Comparison of ENCODE assay signal across 8 cellular contexts in the genomic region with DNA sequence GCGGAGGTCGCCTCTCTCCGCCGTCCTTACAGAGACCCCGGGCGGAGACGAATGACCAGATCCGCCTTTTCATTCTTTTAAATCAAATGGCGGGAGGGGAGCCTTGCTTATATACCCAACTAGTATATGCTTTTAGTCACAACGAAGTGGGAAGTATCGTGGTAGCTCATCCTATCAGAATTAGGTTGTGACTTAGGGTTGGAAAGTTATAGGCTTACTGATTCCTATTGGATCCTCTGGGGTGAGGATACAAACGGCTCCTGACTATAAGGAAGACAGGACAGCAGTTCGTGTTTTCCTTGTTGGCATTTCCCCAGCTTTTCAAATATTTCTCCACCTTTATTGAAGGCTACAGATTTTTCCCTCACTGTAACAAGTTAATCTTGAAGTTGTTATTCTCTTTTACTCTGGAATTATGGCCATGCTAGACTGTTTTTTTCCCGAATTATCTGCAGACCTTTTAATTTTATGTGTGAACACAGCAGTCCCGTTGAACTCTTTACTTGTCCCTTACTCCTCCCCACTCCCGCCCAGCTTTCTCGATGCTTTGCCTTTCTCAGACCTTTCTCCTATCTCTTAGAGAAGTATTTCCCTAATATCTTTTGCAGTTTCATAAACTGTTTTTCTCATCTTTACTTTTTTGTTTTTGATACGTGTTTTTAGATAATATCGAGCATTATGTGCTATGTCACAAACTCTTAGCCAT. TPM values are rescaled to one million over a fixed set of nuclear protein-coding genes. Genes with fewer than 3 reads are reported as not detected.
A peak's percentile ranks its signal among the peaks of the same experiment; 100 is the strongest.
DNase-seq lines count a peak whose midpoint lies in the region; ATAC-seq and TF ChIP-seq lines count a peak whose summit lies in the region.

No MANE protein-coding gene starts in this region.

- no peak for TF ChIP-seq EP300 in suprapubic skin (IDR thresholded peaks at IDR 0.05)

- H3K27ac Mint-ChIP-seq in central memory CD8-positive, alpha-beta T cell (ENCODE audit: low read depth): peak overlapping the region; percentile 100

- peak; percentile 4 for ATAC-seq in Right ventricle myocardium superior (ENCODE audit: poor library complexity)
- ATAC-seq in HG02943 (IDR thresholded peaks at IDR 0.05; ENCODE audit: low read depth, unreplicated experiment): peak; percentile 6
- ATAC-seq in central memory CD8-positive, alpha-beta T cell (replicated peaks; ENCODE audit: extremely low read depth, poor library complexity, severe bottlenecking): no peak
- peak; percentile 31 for ATAC-seq in left lung
- ATAC-seq in GM18861 (IDR thresholded peaks at IDR 0.05; ENCODE audit: unreplicated experiment): no peak

- H3K27me3 Mint-ChIP-seq in central memory CD8-positive, alpha-beta T cell: no peaks in the 10 kb centered on the region

- no peaks in the 10 kb centered on the region for H3K9me3 Mint-ChIP-seq in central memory CD8-positive, alpha-beta T cell

- no peak for TF ChIP-seq POLR2A in suprapubic skin (IDR thresholded peaks at IDR 0.05)

- TF ChIP-seq CTCF in left lung (IDR thresholded peaks at IDR 0.05) (no peak), suprapubic skin (IDR thresholded peaks at IDR 0.05) (no peak)

- H3K36me3 ChIP-seq in left lung: no peaks in the 10 kb centered on the region
- no peaks in the 10 kb centered on the region for H3K36me3 ChIP-seq in suprapubic skin

- H3K4me3 ChIP-seq in left lung (peak overlapping the region; percentile 77 to 93), suprapubic skin (peak overlapping the region; percentile 82)

- H3K9me3 ChIP-seq in left lung (no peaks in the 10 kb centered on the region), suprapubic skin (no peaks in the 10 kb centered on the region)

- intact Hi-C loops in Right ventricle myocardium superior (cut with DNase I): no loop called here
- intact Hi-C loops in cardiac septum (cut with DNase I): loop anchor here (10.0 kb wide), 1 partner anchor 760 kb away; no protein-coding TSS in a partner anchor
- intact Hi-C loops in left lung (cut with DNase I): no loop called here

- peaks cover 5 to 50% of the 10 kb centered on the region in 2 donors for H3K4me1 ChIP-seq in left lung
- peaks cover 38% of the 10 kb centered on the region for H3K4me1 ChIP-seq in suprapubic skin

- H3K27me3 ChIP-seq in left lung: no peaks in the 10 kb centered on the region
- H3K27me3 ChIP-seq in suprapubic skin: no peaks in the 10 kb centered on the region

- peak overlapping the region; percentile 98 for H3K27ac ChIP-seq in left lung
- H3K27ac ChIP-seq in suprapubic skin: peak overlapping the region; percentile 100

- WGBS in suprapubic skin: 4% methylated on average over 15 of the region's 19 CpGs

- peaks cover 70% of the 10 kb centered on the region for H3K4me1 Mint-ChIP-seq in central memory CD8-positive, alpha-beta T cell

- peaks cover 23% of the 10 kb centered on the region for H3K36me3 Mint-ChIP-seq in central memory CD8-positive, alpha-beta T cell (ENCODE audit: insufficient read depth)

- peak overlapping the region; percentile 100 for H3K4me3 Mint-ChIP-seq in central memory CD8-positive, alpha-beta T cell

- DNase-seq in Right ventricle myocardium superior (no peak), cardiac septum (ENCODE audit: low spot score) (no peak), NOMO-1 treated with DMSO at 0.1 percent for 48 hours (lab: John Stamatoyannopoulos, UW; ENCODE audit: unreplicated experiment) (peak; percentile 31), left lung (no peak), suprapubic skin (ENCODE audit: low spot score in 2 of 2) (no peak)
- DNase-seq in central memory CD8-positive, alpha-beta T cell (ENCODE audit: low spot score in 2 of 2): no peak

RNA-seq across cellular contexts. Expression of gene CEP44, which starts 0.6 kb away (rescaled TPM):
- 9.3 TPM for total RNA-seq in Right ventricle myocardium superior
- total RNA-seq in cardiac septum: 11.1 TPM
- total RNA-seq in left lung: 10 to 100 TPM; 11.9 to 12.9 TPM
- 10 to 100 TPM in 3 of 4 donors, 1 to 10 TPM in 1; 9.5 to 23.0 (median 11.3) TPM for total RNA-seq in suprapubic skin

RNA-seq across cellular contexts. Expression of gene FBXO8, which starts 0.9 kb away (rescaled TPM):
- total RNA-seq in Right ventricle myocardium superior (27.5 TPM), cardiac septum (38.6 TPM), left lung (10 to 100 TPM; 26.7 to 32.3 TPM), suprapubic skin (10 to 100 TPM; 28.6 to 40.8 (median 38.6) TPM)

Comparison
In these comparisons a context has a peak if more than half of its experiments do, and no peak if none do; other contexts are left out.
1. ATAC-seq: peak in Right ventricle myocardium superior (single experiment), HG02943 (single experiment) and left lung (single experiment); none in central memory CD8-positive, alpha-beta T cell (single experiment) and GM18861 (single experiment).